ENCODE assay signal across 23 cellular contexts in the genomic region with DNA sequence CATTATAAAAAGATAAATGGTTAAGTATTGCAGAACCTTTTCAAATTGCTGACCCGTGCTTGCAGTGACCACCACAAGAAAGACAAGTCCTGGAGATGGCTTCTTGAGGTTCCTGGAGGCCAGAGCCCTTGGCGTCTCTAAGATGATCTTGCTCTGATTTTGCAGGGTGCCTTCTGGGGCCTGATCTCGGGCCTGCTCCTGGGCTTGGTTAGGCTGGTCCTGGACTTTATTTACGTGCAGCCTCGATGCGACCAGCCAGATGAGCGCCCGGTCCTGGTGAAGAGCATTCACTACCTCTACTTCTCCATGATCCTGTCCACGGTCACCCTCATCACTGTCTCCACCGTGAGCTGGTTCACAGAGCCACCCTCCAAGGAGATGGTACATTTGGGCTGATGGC.
DNase-seq lines count a peak whose midpoint lies in the region; ATAC-seq and TF ChIP-seq lines count a peak whose summit lies in the region.
"Had no signal": no experiment of that assay in that cellular context is flagged by ENCODE, and none has a peak within 500 bp of the region (broad histone marks: within the 10 kb centered on the region; RNA-seq: fewer than 3 reads in every experiment).

No MANE protein-coding gene starts in this region.

- H3K4me1 ChIP-seq in right cardiac atrium (ENCODE audit: control insufficient read depth, insufficient read depth, low read length) (no peaks in the 10 kb centered on the region), mesenchymal stem cell (ENCODE audit: control insufficient read depth, insufficient read depth, low read depth, low read length) (no peaks in the 10 kb centered on the region), sigmoid colon (no peaks in the 10 kb centered on the region)
- H3K4me1 ChIP-seq: A549; BLaER1 treated with 17β-estradiol and CSF1 and Interleukin-3, amounts not matched to agents 10 nM and 100 nM; Caco-2 had no signal

- no peak for TF ChIP-seq POLR2A in sigmoid colon (IDR thresholded peaks at IDR 0.05)

- H3K18ac ChIP-seq in mesenchymal stem cell (ENCODE audit: low read depth in 1 of 2, low read length in 2 of 2), result no peak overlapping the region

- no peak overlapping the region for H2BK12ac ChIP-seq in mesenchymal stem cell (ENCODE audit: low read length in 2 of 2)

- H3K4me3 ChIP-seq in right cardiac atrium (ENCODE audit: low read length), result no peak overlapping the region
- H3K4me3 ChIP-seq in mesenchymal stem cell (ENCODE audit: insufficient read depth in 1 of 2, low read depth in 1 of 2, low read length in 2 of 2), result no peak overlapping the region
- H3K4me3 ChIP-seq in sigmoid colon, result no peak overlapping the region
- H3K4me3 ChIP-seq: A549; BLaER1 treated with 17β-estradiol and CSF1 and Interleukin-3, amounts not matched to agents 10 nM and 100 nM; GM12878 had no signal

- DNase-seq in cardiac septum (ENCODE audit: low spot score), result peak; percentile 53
- no peak for DNase-seq in right cardiac atrium
- DNase-seq in mesenchymal stem cell, result no peak
- peak; percentile 30 for DNase-seq in sigmoid colon
- DNase-seq in activated gamma-delta T cell (lab: John Stamatoyannopoulos, UW), result no peak
- DNase-seq in DMS114 treated with DMSO at 0.1 percent for 48 hours (lab: John Stamatoyannopoulos, UW; ENCODE audit: unreplicated experiment), result no peak
- DNase-seq: AML-193; Caco-2; Calu3; CD4-positive, alpha-beta T cell; CD8-positive, alpha-beta T cell; DMS153; DMS53; DMS79; DND-41; EL; GDM1 had no signal

- H3K79me1 ChIP-seq in mesenchymal stem cell (replicated peaks; ENCODE audit: low read length, poor library complexity, severe bottlenecking), result no peaks in the 10 kb centered on the region

- intact Hi-C loops in cardiac septum (cut with DNase I), result loop anchor here (10.0 kb wide), 1 partner anchor 316 kb away; no protein-coding TSS in a partner anchor
- intact Hi-C loops in right cardiac atrium (cut with DNase I), result no loop called here
- intact Hi-C loops in sigmoid colon (cut with DNase I), result no loop called here

- H2BK15ac ChIP-seq in mesenchymal stem cell (ENCODE audit: low read depth, poor library complexity, severe bottlenecking), result no peak overlapping the region

- ATAC-seq in right cardiac atrium (no peak), GM19467 (IDR thresholded peaks at IDR 0.05; ENCODE audit: unreplicated experiment) (no peak)
- ATAC-seq: CD8-positive, alpha-beta T cell; GM12878 had no signal

- no peak overlapping the region for H2AFZ ChIP-seq in mesenchymal stem cell (ENCODE audit: low read depth, low read length)

- no peak overlapping the region for H2AK5ac ChIP-seq in mesenchymal stem cell (ENCODE audit: low read length, severe bottlenecking)

- WGBS in right cardiac atrium, result 90% methylated on average over 10 of the region's 10 CpGs
- WGBS in mesenchymal stem cell, result 93% methylated on average over 9 of the region's 10 CpGs
- 93% methylated on average over 10 of the region's 10 CpGs for WGBS in sigmoid colon, 2 donors

- peak overlapping the region; percentile 50 for H4K91ac ChIP-seq in mesenchymal stem cell (ENCODE audit: low read length)

- no peak overlapping the region for H3K9ac ChIP-seq in mesenchymal stem cell (ENCODE audit: low read length)
- H3K9ac ChIP-seq: BLaER1 treated with 17β-estradiol and CSF1 and Interleukin-3, amounts not matched to agents 10 nM and 100 nM had no signal

- H3K36me3 ChIP-seq in mesenchymal stem cell (ENCODE audit: control insufficient read depth in 1 of 2, insufficient read depth in 2 of 2, low read depth in 1 of 2, low read length in 2 of 2) (no peaks in the 10 kb centered on the region), sigmoid colon (no peaks in the 10 kb centered on the region)
- H3K36me3 ChIP-seq: BLaER1 treated with 17β-estradiol and CSF1 and Interleukin-3, amounts not matched to agents 10 nM and 100 nM had no signal

- no peak overlapping the region for H3K4me2 ChIP-seq in mesenchymal stem cell (ENCODE audit: low read length, poor library complexity, severe bottlenecking)
- H3K4me2 ChIP-seq: A549; BLaER1 treated with 17β-estradiol and CSF1 and Interleukin-3, amounts not matched to agents 10 nM and 100 nM had no signal

- no peak overlapping the region for H3K4ac ChIP-seq in mesenchymal stem cell (ENCODE audit: low read depth in 1 of 2, low read length in 2 of 2)

- no peak for TF ChIP-seq EP300 in sigmoid colon (IDR thresholded peaks at IDR 0.05)

- H4K8ac ChIP-seq in mesenchymal stem cell (ENCODE audit: low read length), result no peak overlapping the region

- H3K9me3 ChIP-seq in right cardiac atrium (ENCODE audit: control insufficient read depth, low read length) (no peaks in the 10 kb centered on the region), mesenchymal stem cell (ENCODE audit: control insufficient read depth, low read length) (no peaks in the 10 kb centered on the region), sigmoid colon (no peaks in the 10 kb centered on the region)
- H3K9me3 ChIP-seq: A549, Caco-2 had no signal

- TF ChIP-seq CTCF in sigmoid colon (IDR thresholded peaks at IDR 0.05), result no peak

- no peaks in the 10 kb centered on the region for H3K27me3 ChIP-seq in right cardiac atrium (ENCODE audit: control insufficient read depth, insufficient read depth)
- no peaks in the 10 kb centered on the region for H3K27me3 ChIP-seq in mesenchymal stem cell (ENCODE audit: control insufficient read depth in 1 of 2, insufficient read depth in 1 of 2, low read length in 2 of 2)
- no peaks in the 10 kb centered on the region for H3K27me3 ChIP-seq in sigmoid colon
- H3K27me3 ChIP-seq: BLaER1 treated with 17β-estradiol and CSF1 and Interleukin-3, amounts not matched to agents 10 nM and 100 nM had no signal

- H3K23ac ChIP-seq in mesenchymal stem cell (ENCODE audit: low read length in 2 of 2), result no peak overlapping the region

- H3K14ac ChIP-seq in mesenchymal stem cell (ENCODE audit: low read length in 2 of 2), result no peak overlapping the region

- H2BK120ac ChIP-seq in mesenchymal stem cell (ENCODE audit: low read depth, low read length), result no peak overlapping the region

- H2BK5ac ChIP-seq in mesenchymal stem cell (ENCODE audit: low read depth, low read length, poor library complexity, severe bottlenecking), result no peak overlapping the region

- H3K27ac ChIP-seq in right cardiac atrium (ENCODE audit: low read length) (no peak overlapping the region), mesenchymal stem cell (ENCODE audit: low read length, poor library complexity, severe bottlenecking) (no peak overlapping the region), sigmoid colon (no peak overlapping the region)
- H3K27ac ChIP-seq: 22Rv1; A549; BLaER1 treated with 17β-estradiol and CSF1 and Interleukin-3, amounts not matched to agents 10 nM and 100 nM; C4-2B had no signal

Comparison
In these comparisons a context has a peak if more than half of its experiments do, and no peak if none do; other contexts are left out.
1. DNase-seq: peak in cardiac septum (single experiment) and sigmoid colon (single experiment); none in right cardiac atrium (0 of 3), mesenchymal stem cell (single experiment), activated gamma-delta T cell (single experiment) and DMS114 treated with DMSO at 0.1 percent for 48 hours (single experiment).